ENCODE assay signal across 11 cellular contexts in genomic region chr2:10329584-10329879, GRCh38. TPM values are rescaled to one million over a fixed set of nuclear protein-coding genes. Genes with fewer than 3 reads are reported as not detected.
DNase-seq lines count a peak whose midpoint lies in the region; ATAC-seq and TF ChIP-seq lines count a peak whose summit lies in the region.
"Had no signal": no experiment of that assay in that cellular context is flagged by ENCODE, and none has a peak within 500 bp of the region (broad histone marks: within the 10 kb centered on the region; RNA-seq: fewer than 3 reads in every experiment).

No MANE protein-coding gene starts in this region.

- H3K79me2 ChIP-seq in PC-9 (ENCODE audit: low read depth): peaks cover 100% of the 10 kb centered on the region
- H3K79me2 ChIP-seq in neural progenitor cell (ENCODE audit: low read depth): no peaks in the 10 kb centered on the region

- H3K27me3 Mint-ChIP-seq in CD8-positive, alpha-beta memory T cell: peaks cover 0 to 2% of the 10 kb centered on the region in 2 donors
- no peaks in the 10 kb centered on the region for H3K27me3 Mint-ChIP-seq in dendritic cell treated with granulocyte-macrophage colony-stimulating factor and Interleukin-4, amounts not matched to agents 40 ng/mL and 50 ng/mL, for 4 days
- H3K27me3 Mint-ChIP-seq in neural progenitor cell (ENCODE audit: insufficient read depth, low read depth): peaks cover 7% of the 10 kb centered on the region

- peaks cover 80 to 92% (median 81%) of the 10 kb centered on the region in 3 donors for H3K4me1 Mint-ChIP-seq in CD8-positive, alpha-beta memory T cell
- peaks cover 93% of the 10 kb centered on the region for H3K4me1 Mint-ChIP-seq in dendritic cell treated with granulocyte-macrophage colony-stimulating factor and Interleukin-4, amounts not matched to agents 40 ng/mL and 50 ng/mL, for 4 days (ENCODE audit: low read depth)
- peaks cover 71% of the 10 kb centered on the region for H3K4me1 Mint-ChIP-seq in neural progenitor cell

- H3K27ac Mint-ChIP-seq in CD8-positive, alpha-beta memory T cell: peak overlapping the region; percentile 89 to 98 (median 94)
- peak overlapping the region; percentile 95 for H3K27ac Mint-ChIP-seq in dendritic cell treated with granulocyte-macrophage colony-stimulating factor and Interleukin-4, amounts not matched to agents 40 ng/mL and 50 ng/mL, for 4 days
- H3K27ac Mint-ChIP-seq in neural progenitor cell: peak overlapping the region; percentile 60

- peaks cover 4% of the 10 kb centered on the region for H3K36me3 ChIP-seq in CD8-positive, alpha-beta memory T cell (ENCODE audit: insufficient read depth, low read length)
- H3K36me3 ChIP-seq in PC-9 (ENCODE audit: low read depth) (0 out of 2 replicates have a peak, but pooled peaks cover 1% of the 10 kb centered on the region), neural progenitor cell (no peaks in the 10 kb centered on the region)

- ATAC-seq in activated CD4-positive, CD25-positive, alpha-beta regulatory T cell treated with anti-CD3 and anti-CD28 coated beads, Interleukin-2, amount 50 U/mL, for 24 hours: no peak
- ATAC-seq: body of pancreas had no signal

- BruUV-seq in PC-9 (replicated peaks; lab: Mats Ljungman, UMichigan): no TSS peak

- H3K4me3 Mint-ChIP-seq in CD8-positive, alpha-beta memory T cell: peak overlapping the region; percentile 90 to 93 (median 92)
- H3K4me3 Mint-ChIP-seq in dendritic cell treated with granulocyte-macrophage colony-stimulating factor and Interleukin-4, amounts not matched to agents 40 ng/mL and 50 ng/mL, for 4 days: no peak overlapping the region
- no peak overlapping the region for H3K4me3 Mint-ChIP-seq in neural progenitor cell

- H4K20me1 ChIP-seq in PC-9 (ENCODE audit: insufficient read depth) (peaks cover 84% of the 10 kb centered on the region), neural progenitor cell (ENCODE audit: low read depth) (no peaks in the 10 kb centered on the region)

- TF ChIP-seq CTCF in PC-9 (conservative IDR thresholded peaks at IDR 0.05) (no peak), neural progenitor cell (IDR thresholded peaks at IDR 0.05) (no peak)

- POLR2A ChIA-PET in CD8-positive, alpha-beta memory T cell (lab: Charles Lee): interaction anchor here (0.6 to 3.5 kb wide), 5 partner anchors 21 to 1597 kb away, joined by 3 to 52 read pairs (median 6); partner anchors contain the start of gene HPCAL1
- POLR2A ChIA-PET in PC-9 (lab: Charles Lee; ENCODE audit: unreplicated experiment): no interaction called here

- peaks cover 0 to 8% (median 0%) of the 10 kb centered on the region in 3 donors for H3K36me3 Mint-ChIP-seq in CD8-positive, alpha-beta memory T cell
- peaks cover 7% of the 10 kb centered on the region for H3K36me3 Mint-ChIP-seq in dendritic cell treated with granulocyte-macrophage colony-stimulating factor and Interleukin-4, amounts not matched to agents 40 ng/mL and 50 ng/mL, for 4 days (ENCODE audit: low read depth)
- H3K36me3 Mint-ChIP-seq in neural progenitor cell: no peaks in the 10 kb centered on the region

- H3K4me3 ChIP-seq in CD8-positive, alpha-beta memory T cell (ENCODE audit: low read length): peak overlapping the region; percentile 86
- H3K4me3 ChIP-seq in PC-9 (no peak overlapping the region), neural progenitor cell (no peak overlapping the region)
- H3K4me3 ChIP-seq: body of pancreas had no signal

- H3K4me1 ChIP-seq in CD8-positive, alpha-beta memory T cell (ENCODE audit: insufficient read depth, low read length): peaks cover 83% of the 10 kb centered on the region
- peaks cover 18% of the 10 kb centered on the region for H3K4me1 ChIP-seq in PC-9 (replicated peaks; ENCODE audit: insufficient read depth)
- peaks cover 37% of the 10 kb centered on the region for H3K4me1 ChIP-seq in neural progenitor cell

- intact Hi-C loops in PC-9 (cut with micrococcal nuclease; ENCODE audit: unreplicated experiment): no loop called here
- intact Hi-C loops in dendritic cell treated with granulocyte-macrophage colony-stimulating factor and Interleukin-4, amounts not matched to agents 40 ng/mL and 50 ng/mL, for 4 days (cut with micrococcal nuclease): no loop called here

- H3K9me3 Mint-ChIP-seq in CD8-positive, alpha-beta memory T cell: no peaks in the 10 kb centered on the region
- no peaks in the 10 kb centered on the region for H3K9me3 Mint-ChIP-seq in dendritic cell treated with granulocyte-macrophage colony-stimulating factor and Interleukin-4, amounts not matched to agents 40 ng/mL and 50 ng/mL, for 4 days
- no peaks in the 10 kb centered on the region for H3K9me3 Mint-ChIP-seq in neural progenitor cell

- H3K9me2 ChIP-seq in PC-9 (ENCODE audit: insufficient read depth): no peaks in the 10 kb centered on the region

- H3K27me3 ChIP-seq in CD8-positive, alpha-beta memory T cell (ENCODE audit: insufficient read depth, low read length, poor library complexity, severe bottlenecking): no peaks in the 10 kb centered on the region
- H3K27me3 ChIP-seq in PC-9 (ENCODE audit: insufficient read depth, low read depth) (no peaks in the 10 kb centered on the region), neural progenitor cell (no peaks in the 10 kb centered on the region)
- H3K27me3 ChIP-seq: body of pancreas had no signal

- H3K27ac ChIP-seq in CD8-positive, alpha-beta memory T cell (ENCODE audit: low read depth, low read length): peak overlapping the region; percentile 76
- H3K27ac ChIP-seq in PC-9 (0 out of 2 replicates have a peak overlapping the region, but pooled peaks have one; percentile 9), neural progenitor cell (no peak overlapping the region)

- DNase-seq in CD8-positive, alpha-beta memory T cell: no peak
- DNase-seq in PC-9: no peak
- DNase-seq in neural progenitor cell (ENCODE audit: low spot score): no peak
- DNase-seq in stimulated activated CD4-positive, alpha-beta T cell treated with anti-CD3 and anti-CD28 coated beads, Interleukin-2, amount 100 ng/mL, for 48 hours: no peak
- no peak for DNase-seq in medulla oblongata (ENCODE audit: extremely low spot score)
- DNase-seq in MV-4-11 (lab: John Stamatoyannopoulos, UW): no peak
- DNase-seq: body of pancreas, DMS153, NCI-H1694 had no signal

- H3K4me2 ChIP-seq in PC-9 (no peak overlapping the region), neural progenitor cell (no peak overlapping the region)

- peaks cover 43% of the 10 kb centered on the region for H3F3A ChIP-seq in PC-9 (ENCODE audit: insufficient read depth, low read depth)
- peaks cover 10% of the 10 kb centered on the region for H3F3A ChIP-seq in neural progenitor cell (ENCODE audit: low read depth)

- H3K9ac ChIP-seq in neural progenitor cell: no peak overlapping the region

- H2AFZ ChIP-seq in PC-9 (no peak overlapping the region), neural progenitor cell (replicated peaks) (no peak overlapping the region)

- CTCF ChIA-PET in CD8-positive, alpha-beta memory T cell (lab: Charles Lee): interaction anchor here (1.0 to 8.9 kb wide), 5 partner anchors 19 to 106 kb away, joined by 3 to 87 read pairs (median 7); partner anchors contain the start of gene HPCAL1
- CTCF ChIA-PET in PC-9 (lab: Charles Lee): interaction anchor here (0.7 to 1.2 kb wide), 2 partner anchors 25 to 79 kb away, joined by 3 to 4 read pairs; no protein-coding TSS in a partner anchor

- H3K9me3 ChIP-seq in CD8-positive, alpha-beta memory T cell (ENCODE audit: low read length): no peaks in the 10 kb centered on the region
- H3K9me3 ChIP-seq in PC-9 (ENCODE audit: insufficient read depth, low read depth) (peaks cover 1% of the 10 kb centered on the region; the same call in 1 of the 2 replicates), neural progenitor cell (ENCODE audit: low read depth) (no peaks in the 10 kb centered on the region)
- H3K9me3 ChIP-seq: body of pancreas had no signal

RNA-seq across cellular contexts. Expression of gene HPCAL1, which starts 26.8 kb away (rescaled TPM):
- total RNA-seq in CD8-positive, alpha-beta memory T cell: 10 to 100 TPM; 44.1 to 47.6 TPM
- polyA plus RNA-seq in CD8-positive, alpha-beta memory T cell: 96.3 TPM
- 91.1 and 105 TPM in 2 replicates for total RNA-seq in PC-9 (2021)
- 3.7 and 8.0 TPM in 2 replicates for total RNA-seq in neural progenitor cell (ENCODE audit: low replicate concordance)

Comparison
In these comparisons a context has a peak if more than half of its experiments do, and no peak if none do; other contexts are left out.
1. H3K4me3 Mint-ChIP-seq: peak in CD8-positive, alpha-beta memory T cell (7 of 7); none in dendritic cell treated with granulocyte-macrophage colony-stimulating factor and Interleukin-4, amounts not matched to agents 40 ng/mL and 50 ng/mL, for 4 days (single experiment) and neural progenitor cell (single experiment).
2. Peak in every context shown above with its lines, with median percentiles within 50 percentile points of each other: H3K27ac Mint-ChIP-seq.